In the genomic region with DNA sequence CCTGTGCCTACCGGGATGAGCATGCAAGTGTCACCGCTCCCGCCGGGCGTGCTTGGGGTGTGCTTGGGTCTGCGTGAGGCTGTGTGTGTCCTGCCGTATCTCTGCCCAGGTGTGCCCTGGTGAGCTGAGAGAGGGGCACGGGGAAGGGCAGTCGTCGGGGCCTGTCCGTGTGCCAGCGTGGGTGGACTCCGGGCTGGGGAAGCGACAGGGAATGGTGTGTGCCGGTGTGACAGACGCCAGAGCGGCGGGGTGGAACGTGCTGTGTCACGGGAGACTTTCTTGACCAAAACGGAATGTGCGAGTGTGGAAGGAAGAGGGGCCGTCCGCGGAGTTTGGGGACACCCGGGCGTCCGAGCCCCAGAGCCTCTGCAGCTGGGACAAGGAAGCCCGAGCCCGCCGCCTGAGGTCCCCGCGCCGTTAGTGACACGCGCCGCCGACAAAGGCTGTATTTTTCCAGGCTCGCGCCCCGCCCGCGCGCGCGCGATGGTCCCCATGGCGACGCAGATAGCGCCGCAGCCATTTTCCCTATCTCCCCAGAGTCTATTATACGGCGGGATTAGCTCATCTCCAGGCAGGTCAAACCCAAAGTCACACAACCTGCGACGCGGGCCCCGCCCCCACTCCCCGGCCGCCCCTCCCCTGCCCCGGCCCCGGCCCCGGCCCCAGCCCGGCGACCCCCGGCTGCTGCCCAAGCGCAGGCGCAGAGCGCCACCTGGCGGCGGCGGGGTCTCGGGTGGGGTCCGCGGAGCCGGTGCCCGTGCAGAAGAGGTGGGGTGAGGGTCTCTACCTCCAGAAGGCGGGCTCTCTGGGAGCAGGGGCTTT, we compare ENCODE assay signal across 1 cellular context.
TF ChIP-seq lines count a peak whose summit lies in the region.

No MANE protein-coding gene starts in this region.

TF ChIP-seq in K562, 482 proteins besides CTCF, POLR2A, EP300 and RAD21 (continued from another document and continues in another):
- TF ChIP-seq, protein P1, sequence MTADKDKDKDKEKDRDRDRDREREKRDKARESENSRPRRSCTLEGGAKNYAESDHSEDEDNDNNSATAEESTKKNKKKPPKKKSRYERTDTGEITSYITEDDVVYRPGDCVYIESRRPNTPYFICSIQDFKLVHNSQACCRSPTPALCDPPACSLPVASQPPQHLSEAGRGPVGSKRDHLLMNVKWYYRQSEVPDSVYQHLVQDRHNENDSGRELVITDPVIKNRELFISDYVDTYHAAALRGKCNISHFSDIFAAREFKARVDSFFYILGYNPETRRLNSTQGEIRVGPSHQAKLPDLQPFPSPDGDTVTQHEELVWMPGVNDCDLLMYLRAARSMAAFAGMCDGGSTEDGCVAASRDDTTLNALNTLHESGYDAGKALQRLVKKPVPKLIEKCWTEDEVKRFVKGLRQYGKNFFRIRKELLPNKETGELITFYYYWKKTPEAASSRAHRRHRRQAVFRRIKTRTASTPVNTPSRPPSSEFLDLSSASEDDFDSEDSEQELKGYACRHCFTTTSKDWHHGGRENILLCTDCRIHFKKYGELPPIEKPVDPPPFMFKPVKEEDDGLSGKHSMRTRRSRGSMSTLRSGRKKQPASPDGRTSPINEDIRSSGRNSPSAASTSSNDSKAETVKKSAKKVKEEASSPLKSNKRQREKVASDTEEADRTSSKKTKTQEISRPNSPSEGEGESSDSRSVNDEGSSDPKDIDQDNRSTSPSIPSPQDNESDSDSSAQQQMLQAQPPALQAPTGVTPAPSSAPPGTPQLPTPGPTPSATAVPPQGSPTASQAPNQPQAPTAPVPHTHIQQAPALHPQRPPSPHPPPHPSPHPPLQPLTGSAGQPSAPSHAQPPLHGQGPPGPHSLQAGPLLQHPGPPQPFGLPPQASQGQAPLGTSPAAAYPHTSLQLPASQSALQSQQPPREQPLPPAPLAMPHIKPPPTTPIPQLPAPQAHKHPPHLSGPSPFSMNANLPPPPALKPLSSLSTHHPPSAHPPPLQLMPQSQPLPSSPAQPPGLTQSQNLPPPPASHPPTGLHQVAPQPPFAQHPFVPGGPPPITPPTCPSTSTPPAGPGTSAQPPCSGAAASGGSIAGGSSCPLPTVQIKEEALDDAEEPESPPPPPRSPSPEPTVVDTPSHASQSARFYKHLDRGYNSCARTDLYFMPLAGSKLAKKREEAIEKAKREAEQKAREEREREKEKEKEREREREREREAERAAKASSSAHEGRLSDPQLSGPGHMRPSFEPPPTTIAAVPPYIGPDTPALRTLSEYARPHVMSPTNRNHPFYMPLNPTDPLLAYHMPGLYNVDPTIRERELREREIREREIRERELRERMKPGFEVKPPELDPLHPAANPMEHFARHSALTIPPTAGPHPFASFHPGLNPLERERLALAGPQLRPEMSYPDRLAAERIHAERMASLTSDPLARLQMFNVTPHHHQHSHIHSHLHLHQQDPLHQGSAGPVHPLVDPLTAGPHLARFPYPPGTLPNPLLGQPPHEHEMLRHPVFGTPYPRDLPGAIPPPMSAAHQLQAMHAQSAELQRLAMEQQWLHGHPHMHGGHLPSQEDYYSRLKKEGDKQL (CRISPR knock-in tag; IDR thresholded peaks at IDR 0.05; ENCODE audit: borderline replicate concordance): no peak
- TF ChIP-seq RUNX1 (IDR thresholded peaks at IDR 0.05; ENCODE audit: low read depth) (0 out of 2 replicates have a peak, but pooled peaks have one; percentile 30), ZSCAN32 (CRISPR knock-in tag; IDR thresholded peaks at IDR 0.05) (no peak), ZBED1 (IDR thresholded peaks at IDR 0.05) (0 out of 2 replicates have a peak, but pooled peaks have one; percentile 1), TEAD1 (CRISPR knock-in tag; IDR thresholded peaks at IDR 0.05) (no peak), XRCC3 (IDR thresholded peaks at IDR 0.05) (no peak), RHOXF2B (CRISPR knock-in tag; conservative IDR thresholded peaks at IDR 0.05) (no peak), PCBP1 (IDR thresholded peaks at IDR 0.05; ENCODE audit: low read depth, low read length, poor library complexity, severe bottlenecking) (peak; percentile 31), GABPB2 (CRISPR knock-in tag; conservative IDR thresholded peaks at IDR 0.05) (no peak), PHF8 (IDR thresholded peaks at IDR 0.05; ENCODE audit: borderline replicate concordance, low read length) (peak; percentile 30; the same call in 1 of the 2 replicates), SNRNP70 (optimal IDR thresholded peaks at IDR 0.05; ENCODE audit: low read depth, low read length) (no peak), RCOR1 (IDR thresholded peaks at IDR 0.05; ENCODE audit: borderline replicate concordance in 1 of 2, low read depth in 2 of 2, low read length in 2 of 2) (0 out of 4 replicates have a peak, but pooled peaks of 1 of the 2 experiments have one; percentile 3), CBX1 (IDR thresholded peaks at IDR 0.05; ENCODE audit: low read depth) (peak; percentile 44; the same call in 1 of the 2 replicates), ZNF717 (CRISPR knock-in tag; IDR thresholded peaks at IDR 0.05) (no peak), CREM (IDR thresholded peaks at IDR 0.05; ENCODE audit: low read depth) (peak; percentile 33), NEUROD1 (IDR thresholded peaks at IDR 0.05; ENCODE audit: borderline replicate concordance, low read depth, low read length, partially characterized antibody) (peak; percentile 25), LEF1 (IDR thresholded peaks at IDR 0.05) (no peak), PHF20 (IDR thresholded peaks at IDR 0.05; ENCODE audit: partially characterized antibody) (no peak), FOXJ2 (tag; IDR thresholded peaks at IDR 0.05) (peak; percentile 32; the same call in 1 of the 2 replicates), RB1 (IDR thresholded peaks at IDR 0.05; ENCODE audit: low read depth) (peak; percentile 79), MCM7 (IDR thresholded peaks at IDR 0.05) (no peak), HOXB6 (CRISPR knock-in tag; IDR thresholded peaks at IDR 0.05; ENCODE audit: borderline replicate concordance) (no peak), RBM39 (optimal IDR thresholded peaks at IDR 0.05; ENCODE audit: low read depth, low read length) (no peak), SMARCA4 (IDR thresholded peaks at IDR 0.05) (no peak), NUFIP1 (IDR thresholded peaks at IDR 0.05; ENCODE audit: partially characterized antibody) (no peak), SMC3 (conservative IDR thresholded peaks at IDR 0.05; ENCODE audit: insufficient read depth, low read depth, low read length) (0 out of 2 replicates have a peak, but pooled peaks have one; percentile 28), NRF1 (conservative IDR thresholded peaks at IDR 0.05 in 1 of 2, IDR thresholded peaks at IDR 0.05 in 1 of 2) (peak; percentile 61 to 69; a peak in 3 of 4 replicates), ZBTB7A (IDR thresholded peaks at IDR 0.05; ENCODE audit: borderline replicate concordance, control insufficient read depth, low read depth, low read length) (peak; percentile 100), CXXC5 (CRISPR knock-in tag; IDR thresholded peaks at IDR 0.05) (peak; percentile 61)
- TF ChIP-seq, protein P2, sequence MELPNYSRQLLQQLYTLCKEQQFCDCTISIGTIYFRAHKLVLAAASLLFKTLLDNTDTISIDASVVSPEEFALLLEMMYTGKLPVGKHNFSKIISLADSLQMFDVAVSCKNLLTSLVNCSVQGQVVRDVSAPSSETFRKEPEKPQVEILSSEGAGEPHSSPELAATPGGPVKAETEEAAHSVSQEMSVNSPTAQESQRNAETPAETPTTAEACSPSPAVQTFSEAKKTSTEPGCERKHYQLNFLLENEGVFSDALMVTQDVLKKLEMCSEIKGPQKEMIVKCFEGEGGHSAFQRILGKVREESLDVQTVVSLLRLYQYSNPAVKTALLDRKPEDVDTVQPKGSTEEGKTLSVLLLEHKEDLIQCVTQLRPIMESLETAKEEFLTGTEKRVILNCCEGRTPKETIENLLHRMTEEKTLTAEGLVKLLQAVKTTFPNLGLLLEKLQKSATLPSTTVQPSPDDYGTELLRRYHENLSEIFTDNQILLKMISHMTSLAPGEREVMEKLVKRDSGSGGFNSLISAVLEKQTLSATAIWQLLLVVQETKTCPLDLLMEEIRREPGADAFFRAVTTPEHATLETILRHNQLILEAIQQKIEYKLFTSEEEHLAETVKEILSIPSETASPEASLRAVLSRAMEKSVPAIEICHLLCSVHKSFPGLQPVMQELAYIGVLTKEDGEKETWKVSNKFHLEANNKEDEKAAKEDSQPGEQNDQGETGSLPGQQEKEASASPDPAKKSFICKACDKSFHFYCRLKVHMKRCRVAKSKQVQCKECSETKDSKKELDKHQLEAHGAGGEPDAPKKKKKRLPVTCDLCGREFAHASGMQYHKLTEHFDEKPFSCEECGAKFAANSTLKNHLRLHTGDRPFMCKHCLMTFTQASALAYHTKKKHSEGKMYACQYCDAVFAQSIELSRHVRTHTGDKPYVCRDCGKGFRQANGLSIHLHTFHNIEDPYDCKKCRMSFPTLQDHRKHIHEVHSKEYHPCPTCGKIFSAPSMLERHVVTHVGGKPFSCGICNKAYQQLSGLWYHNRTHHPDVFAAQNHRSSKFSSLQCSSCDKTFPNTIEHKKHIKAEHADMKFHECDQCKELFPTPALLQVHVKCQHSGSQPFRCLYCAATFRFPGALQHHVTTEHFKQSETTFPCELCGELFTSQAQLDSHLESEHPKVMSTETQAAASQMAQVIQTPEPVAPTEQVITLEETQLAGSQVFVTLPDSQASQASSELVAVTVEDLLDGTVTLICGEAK (IDR thresholded peaks at IDR 0.05): no peak
- TF ChIP-seq, protein P2 (CRISPR knock-in tag; IDR thresholded peaks at IDR 0.05): no peak
- TF ChIP-seq, protein P3, sequence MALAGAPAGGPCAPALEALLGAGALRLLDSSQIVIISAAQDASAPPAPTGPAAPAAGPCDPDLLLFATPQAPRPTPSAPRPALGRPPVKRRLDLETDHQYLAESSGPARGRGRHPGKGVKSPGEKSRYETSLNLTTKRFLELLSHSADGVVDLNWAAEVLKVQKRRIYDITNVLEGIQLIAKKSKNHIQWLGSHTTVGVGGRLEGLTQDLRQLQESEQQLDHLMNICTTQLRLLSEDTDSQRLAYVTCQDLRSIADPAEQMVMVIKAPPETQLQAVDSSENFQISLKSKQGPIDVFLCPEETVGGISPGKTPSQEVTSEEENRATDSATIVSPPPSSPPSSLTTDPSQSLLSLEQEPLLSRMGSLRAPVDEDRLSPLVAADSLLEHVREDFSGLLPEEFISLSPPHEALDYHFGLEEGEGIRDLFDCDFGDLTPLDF (CRISPR knock-in tag; IDR thresholded peaks at IDR 0.05): peak; percentile 73; the same call in 1 of the 2 replicates
- TF ChIP-seq, protein P4, sequence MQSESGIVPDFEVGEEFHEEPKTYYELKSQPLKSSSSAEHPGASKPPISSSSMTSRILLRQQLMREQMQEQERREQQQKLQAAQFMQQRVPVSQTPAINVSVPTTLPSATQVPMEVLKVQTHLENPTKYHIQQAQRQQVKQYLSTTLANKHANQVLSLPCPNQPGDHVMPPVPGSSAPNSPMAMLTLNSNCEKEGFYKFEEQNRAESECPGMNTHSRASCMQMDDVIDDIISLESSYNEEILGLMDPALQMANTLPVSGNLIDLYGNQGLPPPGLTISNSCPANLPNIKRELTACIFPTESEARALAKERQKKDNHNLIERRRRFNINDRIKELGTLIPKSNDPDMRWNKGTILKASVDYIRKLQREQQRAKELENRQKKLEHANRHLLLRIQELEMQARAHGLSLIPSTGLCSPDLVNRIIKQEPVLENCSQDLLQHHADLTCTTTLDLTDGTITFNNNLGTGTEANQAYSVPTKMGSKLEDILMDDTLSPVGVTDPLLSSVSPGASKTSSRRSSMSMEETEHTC (IDR thresholded peaks at IDR 0.05): 0 out of 2 replicates have a peak, but pooled peaks have one; percentile 10
- TF ChIP-seq, protein P5, sequence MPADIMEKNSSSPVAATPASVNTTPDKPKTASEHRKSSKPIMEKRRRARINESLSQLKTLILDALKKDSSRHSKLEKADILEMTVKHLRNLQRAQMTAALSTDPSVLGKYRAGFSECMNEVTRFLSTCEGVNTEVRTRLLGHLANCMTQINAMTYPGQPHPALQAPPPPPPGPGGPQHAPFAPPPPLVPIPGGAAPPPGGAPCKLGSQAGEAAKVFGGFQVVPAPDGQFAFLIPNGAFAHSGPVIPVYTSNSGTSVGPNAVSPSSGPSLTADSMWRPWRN (IDR thresholded peaks at IDR 0.05; ENCODE audit: low read depth): peak; percentile 83
- TF ChIP-seq, protein P6, sequence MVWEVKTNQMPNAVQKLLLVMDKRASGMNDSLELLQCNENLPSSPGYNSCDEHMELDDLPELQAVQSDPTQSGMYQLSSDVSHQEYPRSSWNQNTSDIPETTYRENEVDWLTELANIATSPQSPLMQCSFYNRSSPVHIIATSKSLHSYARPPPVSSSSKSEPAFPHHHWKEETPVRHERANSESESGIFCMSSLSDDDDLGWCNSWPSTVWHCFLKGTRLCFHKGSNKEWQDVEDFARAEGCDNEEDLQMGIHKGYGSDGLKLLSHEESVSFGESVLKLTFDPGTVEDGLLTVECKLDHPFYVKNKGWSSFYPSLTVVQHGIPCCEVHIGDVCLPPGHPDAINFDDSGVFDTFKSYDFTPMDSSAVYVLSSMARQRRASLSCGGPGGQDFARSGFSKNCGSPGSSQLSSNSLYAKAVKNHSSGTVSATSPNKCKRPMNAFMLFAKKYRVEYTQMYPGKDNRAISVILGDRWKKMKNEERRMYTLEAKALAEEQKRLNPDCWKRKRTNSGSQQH (CRISPR knock-in tag; IDR thresholded peaks at IDR 0.05): no peak
- TF ChIP-seq, protein P7, sequence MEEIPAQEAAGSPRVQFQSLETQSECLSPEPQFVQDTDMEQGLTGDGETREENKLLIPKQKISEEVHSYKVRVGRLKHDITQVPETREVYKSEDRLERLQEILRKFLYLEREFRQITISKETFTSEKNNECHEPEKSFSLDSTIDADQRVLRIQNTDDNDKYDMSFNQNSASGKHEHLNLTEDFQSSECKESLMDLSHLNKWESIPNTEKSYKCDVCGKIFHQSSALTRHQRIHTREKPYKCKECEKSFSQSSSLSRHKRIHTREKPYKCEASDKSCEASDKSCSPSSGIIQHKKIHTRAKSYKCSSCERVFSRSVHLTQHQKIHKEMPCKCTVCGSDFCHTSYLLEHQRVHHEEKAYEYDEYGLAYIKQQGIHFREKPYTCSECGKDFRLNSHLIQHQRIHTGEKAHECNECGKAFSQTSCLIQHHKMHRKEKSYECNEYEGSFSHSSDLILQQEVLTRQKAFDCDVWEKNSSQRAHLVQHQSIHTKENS (CRISPR knock-in tag; IDR thresholded peaks at IDR 0.05): no peak
